In the genomic region with DNA sequence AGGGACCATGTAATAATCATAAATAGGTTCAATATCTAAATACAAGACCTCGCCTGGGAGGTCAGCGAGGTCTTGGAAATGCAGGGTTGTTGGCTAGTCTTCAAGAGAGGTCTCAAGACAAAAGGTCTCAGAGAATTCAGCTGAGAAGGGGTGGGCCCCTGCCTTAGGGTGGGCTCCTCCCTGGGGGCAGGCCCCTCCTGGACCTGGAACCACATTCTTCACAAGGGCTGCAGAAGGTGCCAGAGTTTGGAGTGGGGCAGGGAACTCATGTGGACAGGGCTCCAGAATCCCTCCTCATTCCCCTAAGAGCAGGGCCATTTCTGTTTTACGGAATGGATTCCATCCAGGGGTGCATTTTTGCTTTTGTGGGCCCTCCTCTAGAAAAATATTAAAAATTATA, we compare ENCODE assay signal across 11 cellular contexts. TPM values are rescaled to one million over a fixed set of nuclear protein-coding genes. Genes with fewer than 3 reads are reported as not detected.
"Had no signal": no experiment of that assay in that cellular context is flagged by ENCODE, and none has a peak within 500 bp of the region (broad histone marks: within the 10 kb centered on the region; RNA-seq: fewer than 3 reads in every experiment).

No MANE protein-coding gene starts in this region.

- H3K27ac Mint-ChIP-seq: HFFc6, IgD-negative memory B cell had no signal

- H3K4me1 ChIP-seq: HAP-1 had no signal

- H3K9me3 ChIP-seq: HAP-1 had no signal

- H3K36me3 ChIP-seq: HAP-1 had no signal

- ATAC-seq: HCT116, HepG2 had no signal

- H3K4me3 Mint-ChIP-seq: HFFc6, IgD-negative memory B cell had no signal

- DNase-seq: GM23248, GOT3, H7, HFFc6 had no signal

- H3K27ac ChIP-seq: GM23248, HL-60 had no signal

- H3K4me3 ChIP-seq: GM23248, HAP-1 had no signal

RNA-seq across cellular contexts. Expression of gene CEACAM18, which starts 10.2 kb away (rescaled TPM):
- total RNA-seq: GM23248, H4, H7, HepG2, HFFc6, HT1080 had no signal
- polyA plus RNA-seq: GM23248, HepG2, IgD-negative memory B cell had no signal

RNA-seq across cellular contexts. Expression of gene SIGLEC12, which starts 13.1 kb away (rescaled TPM):
- total RNA-seq: GM23248, H4, H7, HepG2, HFFc6, HT1080 had no signal
- polyA plus RNA-seq: GM23248, HepG2 had no signal

RNA-seq across cellular contexts. Expression of gene SIGLEC8, which starts 30.2 kb away (rescaled TPM):
- total RNA-seq: GM23248, H4, H7, HepG2, HFFc6, HT1080 had no signal
- polyA plus RNA-seq: GM23248, HepG2, IgD-negative memory B cell had no signal

RNA-seq across cellular contexts. Expression of gene SIGLEC6, which starts 43.0 kb away (rescaled TPM):
- total RNA-seq: GM23248, H4, H7, HepG2, HFFc6, HT1080 had no signal
- polyA plus RNA-seq: GM23248, HepG2 had no signal
